In genomic region chr21:33940164-33940563, GRCh38 we compare ENCODE assay signal across 1 cellular context.
TF ChIP-seq lines count a peak whose summit lies in the region.

No MANE protein-coding gene starts in this region.

TF ChIP-seq in K562, 482 proteins besides CTCF, POLR2A, EP300 and RAD21 (continued from another document):
- TF ChIP-seq AFF4 (CRISPR knock-in tag; IDR thresholded peaks at IDR 0.05) (no peak), SIX5 (IDR thresholded peaks at IDR 0.05; ENCODE audit: borderline replicate concordance in 1 of 2, insufficient read depth in 1 of 2, low read depth in 1 of 2, low read length in 2 of 2) (no peak), ILK (tag; IDR thresholded peaks at IDR 0.05; ENCODE audit: borderline replicate concordance, low read depth) (no peak), MAFF (IDR thresholded peaks at IDR 0.05; ENCODE audit: low read length) (peak; percentile 96), MYNN (IDR thresholded peaks at IDR 0.05) (no peak), MYNN (CRISPR knock-in tag; IDR thresholded peaks at IDR 0.05) (no peak), RBM14 (IDR thresholded peaks at IDR 0.05; ENCODE audit: borderline replicate concordance, insufficient read depth, low read depth, low read length) (no peak), TEAD1 (CRISPR knock-in tag; IDR thresholded peaks at IDR 0.05) (no peak), VEZF1 (CRISPR knock-in tag; IDR thresholded peaks at IDR 0.05) (no peak), ZNF316 (IDR thresholded peaks at IDR 0.05) (peak; percentile 97), CTBP1 (IDR thresholded peaks at IDR 0.05; ENCODE audit: borderline replicate concordance) (no peak), ZNF3 (CRISPR knock-in tag; IDR thresholded peaks at IDR 0.05) (no peak)
